ENCODE assay signal across 1 cellular context in genomic region chr12:131860472-131861260, GRCh38.
TF ChIP-seq lines count a peak whose summit lies in the region.

No MANE protein-coding gene starts in this region.

TF ChIP-seq in HEK293, 187 proteins besides CTCF, POLR2A, EP300 and RAD21 (continued from another document and continues in another):
- TF ChIP-seq REST (tag by site-specific recombination; IDR thresholded peaks at IDR 0.05): no peak
- TF ChIP-seq ZNF223 (tag by site-specific recombination; IDR thresholded peaks at IDR 0.05): no peak
- TF ChIP-seq HOXA7 (CRISPR knock-in tag; IDR thresholded peaks at IDR 0.05; ENCODE audit: borderline replicate concordance): no peak
- TF ChIP-seq ZFP41 (tag by site-specific recombination; IDR thresholded peaks at IDR 0.05; ENCODE audit: borderline replicate concordance): no peak
- TF ChIP-seq ZFP3 (tag by site-specific recombination; IDR thresholded peaks at IDR 0.05; ENCODE audit: low read depth): no peak
- no peak for TF ChIP-seq ZNF174 (tag by site-specific recombination; IDR thresholded peaks at IDR 0.05)
- TF ChIP-seq ZNF121 (tag by site-specific recombination; IDR thresholded peaks at IDR 0.05): no peak
- no peak for TF ChIP-seq ZBTB10 (tag by site-specific recombination; IDR thresholded peaks at IDR 0.05)
- TF ChIP-seq ZBTB44 (tag by site-specific recombination; IDR thresholded peaks at IDR 0.05): peak; percentile 98
- TF ChIP-seq ZNF391 (tag by site-specific recombination; IDR thresholded peaks at IDR 0.05; ENCODE audit: borderline replicate concordance, low read depth): no peak
- TF ChIP-seq ZNF843 (tag by site-specific recombination; IDR thresholded peaks at IDR 0.05): no peak
- no peak for TF ChIP-seq ZNF704 (tag by site-specific recombination; IDR thresholded peaks at IDR 0.05)
- TF ChIP-seq ZNF184 (tag by site-specific recombination; IDR thresholded peaks at IDR 0.05): no peak
- no peak for TF ChIP-seq ZNF558 (tag by site-specific recombination; IDR thresholded peaks at IDR 0.05)
- no peak for TF ChIP-seq ZBTB7A (tag by site-specific recombination; IDR thresholded peaks at IDR 0.05; ENCODE audit: low read depth)
- TF ChIP-seq ZNF48 (tag by site-specific recombination; IDR thresholded peaks at IDR 0.05): no peak
- TF ChIP-seq ZNF660 (tag by site-specific recombination; IDR thresholded peaks at IDR 0.05): no peak
- TF ChIP-seq HOXC10 (CRISPR knock-in tag; IDR thresholded peaks at IDR 0.05): no peak
- TF ChIP-seq ZNF280D (tag by site-specific recombination; IDR thresholded peaks at IDR 0.05): no peak
- TF ChIP-seq ZSCAN18 (tag by site-specific recombination; IDR thresholded peaks at IDR 0.05): no peak
- no peak for TF ChIP-seq ZNF624 (tag by site-specific recombination; IDR thresholded peaks at IDR 0.05)
- TF ChIP-seq BCL6B (tag by site-specific recombination; IDR thresholded peaks at IDR 0.05): no peak
- no peak for TF ChIP-seq SP2 (tag by site-specific recombination; IDR thresholded peaks at IDR 0.05)
- peak; percentile 76 for TF ChIP-seq ZNF398 (tag by site-specific recombination; IDR thresholded peaks at IDR 0.05)
- no peak for TF ChIP-seq ZNF202 (tag by site-specific recombination; IDR thresholded peaks at IDR 0.05; ENCODE audit: borderline replicate concordance)
- TF ChIP-seq ZNF629 (tag by site-specific recombination; IDR thresholded peaks at IDR 0.05): peak; percentile 40; the same call in 1 of the 2 replicates
- TF ChIP-seq ZNF76 (tag by site-specific recombination; IDR thresholded peaks at IDR 0.05; ENCODE audit: borderline replicate concordance, low read depth): no peak; the same call in 1 of the 2 replicates
- TF ChIP-seq ZNF510 (tag by site-specific recombination; IDR thresholded peaks at IDR 0.05; ENCODE audit: insufficient replicate concordance): no peak
- TF ChIP-seq OVOL3 (tag by site-specific recombination; IDR thresholded peaks at IDR 0.05): no peak
- TF ChIP-seq ZNF549 (tag by site-specific recombination; IDR thresholded peaks at IDR 0.05): no peak
- TF ChIP-seq HOXD13 (CRISPR knock-in tag; IDR thresholded peaks at IDR 0.05; ENCODE audit: borderline replicate concordance): peak; percentile 98
- TF ChIP-seq ZNF670 (tag by site-specific recombination; IDR thresholded peaks at IDR 0.05; ENCODE audit: low read depth): no peak
- no peak for TF ChIP-seq ZNF426 (tag by site-specific recombination; IDR thresholded peaks at IDR 0.05)
- TF ChIP-seq MYNN (tag by site-specific recombination; IDR thresholded peaks at IDR 0.05; ENCODE audit: borderline replicate concordance): no peak
- no peak for TF ChIP-seq GLI2 (tag by site-specific recombination; IDR thresholded peaks at IDR 0.05; ENCODE audit: borderline replicate concordance, low read depth)
- TF ChIP-seq ZNF274 (IDR thresholded peaks at IDR 0.05; ENCODE audit: low read length): no peak
- no peak for TF ChIP-seq ZNF274 (tag by site-specific recombination; IDR thresholded peaks at IDR 0.05; ENCODE audit: borderline replicate concordance)
- peak; percentile 71 for TF ChIP-seq ZNF600 (tag by site-specific recombination; IDR thresholded peaks at IDR 0.05)
- no peak for TF ChIP-seq ZFHX2 (tag by site-specific recombination; conservative IDR thresholded peaks at IDR 0.05)
- peak; percentile 96 for TF ChIP-seq ZBTB6 (tag by site-specific recombination; IDR thresholded peaks at IDR 0.05)
- TF ChIP-seq ZNF248 (tag by site-specific recombination; IDR thresholded peaks at IDR 0.05): no peak
- TF ChIP-seq ZNF335 (tag by site-specific recombination; conservative IDR thresholded peaks at IDR 0.05): peak; percentile 64
- no peak for TF ChIP-seq ZNF140 (tag by site-specific recombination; IDR thresholded peaks at IDR 0.05)
- no peak for TF ChIP-seq ATF2 (tag by site-specific recombination; IDR thresholded peaks at IDR 0.05; ENCODE audit: low read depth)
